ENCODE assay signal across 25 cellular contexts in the genomic region with DNA sequence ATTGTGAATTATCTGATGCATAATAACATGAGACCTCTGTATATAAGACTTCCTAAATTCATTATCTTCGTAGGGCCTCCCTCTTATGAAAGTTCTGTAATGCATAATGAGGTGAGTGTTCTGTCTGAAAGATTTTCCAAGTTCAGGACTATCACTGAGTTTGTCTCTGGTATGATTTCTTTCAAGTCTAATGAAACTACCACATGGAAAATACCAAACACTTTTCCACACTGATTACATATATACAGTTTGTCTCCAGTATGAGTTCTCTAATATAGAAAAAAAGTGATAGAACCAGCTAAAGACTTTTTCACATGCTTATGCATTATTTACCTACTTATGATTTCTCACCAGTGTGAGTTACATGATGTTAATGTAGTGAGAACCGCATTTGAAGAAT. TPM values are rescaled to one million over a fixed set of nuclear protein-coding genes. Genes with fewer than 3 reads are reported as not detected.
"Had no signal": no experiment of that assay in that cellular context is flagged by ENCODE, and none has a peak within 500 bp of the region (broad histone marks: within the 10 kb centered on the region; RNA-seq: fewer than 3 reads in every experiment).

No MANE protein-coding gene starts in this region.

- H3K4me2 ChIP-seq: KMS-11, SK-N-SH had no signal

- H3K27ac ChIP-seq: HL-60, KMS-11, RWPE1 had no signal

- H3K9me2 ChIP-seq: SK-N-SH had no signal

- H3K9ac ChIP-seq: KMS-11, SK-N-SH had no signal

- DNase-seq: Kasumi-1, NCI-H1092, NCI-H1105 treated with DMSO at 0.1 percent for 48 hours, NCI-H1417 treated with DMSO at 0.1 percent for 48 hours, NCI-H146, NCI-H1694 treated with DMSO at 0.1 percent for 48 hours, NCI-H1930, NCI-H2081, NCI-H2107, NCI-H2227 treated with DMSO at 0.1 percent for 48 hours, NCI-H446, NCI-H510A, NCI-H524 treated with DMSO at 0.1 percent for 48 hours, NCI-H69, NCI-H774, PC-3, SHP77, SK-N-SH, SW 1271, T-helper 1 cell, T-helper 17 cell had no signal

- ATAC-seq: Panc1, PC-3, T-helper 17 cell had no signal

RNA-seq across cellular contexts. Expression of a gene that starts 34.7 kb away (rescaled TPM):
- total RNA-seq: PC-3, T-helper 17 cell had no signal
